8 cellular contexts compared by ENCODE assay signal in genomic region chr10:70296406-70296899, GRCh38. TPM values are rescaled to one million over a fixed set of nuclear protein-coding genes. Genes with fewer than 3 reads are reported as not detected.
DNase-seq lines count a peak whose midpoint lies in the region; ATAC-seq, FAIRE-seq and TF ChIP-seq lines count a peak whose summit lies in the region.

No MANE protein-coding gene starts in this region.

- H3K4me1 ChIP-seq in psoas muscle (peaks cover 20% of the 10 kb centered on the region), Caco-2 (no peaks in the 10 kb centered on the region)

- no peaks in the 10 kb centered on the region for H3K9me3 Mint-ChIP-seq in Caco-2 (ENCODE audit: unreplicated experiment)

- no peak overlapping the region for H3K4me3 ChIP-seq in fibroblast of pulmonary artery (replicated peaks; ENCODE audit: low read depth, low read length)
- H3K4me3 ChIP-seq in psoas muscle: no peak overlapping the region
- H3K4me3 ChIP-seq in Caco-2 (ENCODE audit: low read depth, low read length): no peak overlapping the region

- 21 to 34% (median 24%) methylated on average over 12 of the region's 12 CpGs for WGBS in psoas muscle, 3 donors

- POLR2A ChIA-PET in Caco-2 (lab: Charles Lee): no interaction called here

- H3K27me3 ChIP-seq in psoas muscle (ENCODE audit: insufficient read depth in 3 of 3, low read length in 2 of 3): no peaks in the 10 kb centered on the region
- H3K27me3 ChIP-seq in Caco-2 (replicated peaks; ENCODE audit: control insufficient read depth, insufficient read depth, low read length): no peaks in the 10 kb centered on the region

- no peak overlapping the region for H3K4me3 Mint-ChIP-seq in Caco-2 (ENCODE audit: unreplicated experiment)

- no peaks in the 10 kb centered on the region for H3K27me3 Mint-ChIP-seq in Caco-2 (ENCODE audit: insufficient read depth, unreplicated experiment)

- no peaks in the 10 kb centered on the region for H3K4me1 Mint-ChIP-seq in Caco-2 (ENCODE audit: low read depth, unreplicated experiment)

- FAIRE-seq in RCC 7860 (lab: Jason Lieb, UNC): peak; percentile 42

- TF ChIP-seq CTCF in fibroblast of pulmonary artery (IDR thresholded peaks at IDR 0.05; ENCODE audit: low read length, missing control alignments) (no peak), psoas muscle (IDR thresholded peaks at IDR 0.05) (no peak), Caco-2 (IDR thresholded peaks at IDR 0.05; ENCODE audit: insufficient read depth in 1 of 2, low read depth in 1 of 2, low read length in 1 of 2, severe bottlenecking in 1 of 2, unreplicated experiment in 1 of 2) (no peak)

- H3K36me3 ChIP-seq in psoas muscle (ENCODE audit: insufficient read depth in 1 of 2, low read depth in 1 of 2) (peaks cover 0 to 10% of the 10 kb centered on the region in 2 donors), Caco-2 (ENCODE audit: control insufficient read depth, insufficient read depth, low read length) (0 out of 2 replicates have a peak, but pooled peaks cover 1% of the 10 kb centered on the region)

- intact Hi-C loops in psoas muscle (cut with DNase I) (no loop called here), Caco-2 (cut with micrococcal nuclease; ENCODE audit: unreplicated experiment) (no loop called here)

- DNase-seq in EL (peak; percentile 91), RCC 7860 (ENCODE audit: low spot score) (peak; percentile 48), fibroblast of pulmonary artery (ENCODE audit: low read depth) (peak; percentile 88), psoas muscle (peak; percentile 91 to 94), Caco-2 (no peak)
- DNase-seq in activated effector memory CD4-positive, alpha-beta T cell treated with anti-CD3 and anti-CD28 coated beads, Interleukin-2, amount 50 U/mL, for 16 hours: no peak

- no peaks in the 10 kb centered on the region for H3K36me3 Mint-ChIP-seq in Caco-2 (ENCODE audit: insufficient read depth, unreplicated experiment)

- CTCF ChIA-PET in Caco-2 (lab: Charles Lee): interaction anchor here (1.6 kb wide), 1 partner anchor 31 kb away, joined by 10 read pairs; no protein-coding TSS in a partner anchor

- ATAC-seq in psoas muscle (peak; percentile 96 to 100 (median 99)), HG02610 (IDR thresholded peaks at IDR 0.05; ENCODE audit: unreplicated experiment) (no peak), GM18502 (IDR thresholded peaks at IDR 0.05; ENCODE audit: poor library complexity, unreplicated experiment) (no peak)

- no peaks in the 10 kb centered on the region for H3K9me3 ChIP-seq in psoas muscle
- H3K9me3 ChIP-seq in Caco-2: no peaks in the 10 kb centered on the region

- BruUV-seq in Caco-2 (replicated peaks; lab: Mats Ljungman, UMichigan): no TSS peak

- no peak overlapping the region for H3K27ac Mint-ChIP-seq in Caco-2 (ENCODE audit: unreplicated experiment)

- H3K27ac ChIP-seq in psoas muscle: peak overlapping the region; percentile 87

RNA-seq across cellular contexts. Expression of gene NPFFR1, which starts 12.6 kb away (rescaled TPM):
- not detected for total RNA-seq in psoas muscle
- under 1 TPM in 2 of 3 donors, not detected in 1; under 0.01 to 0.01 TPM for polyA plus RNA-seq in psoas muscle
- total RNA-seq in Caco-2 (2022): not detected in 2 replicates

Comparison
In these comparisons a context has a peak if more than half of its experiments do, and no peak if none do; other contexts are left out.
1. DNase-seq: peak in EL (single experiment), RCC 7860 (single experiment), fibroblast of pulmonary artery (single experiment) and psoas muscle (2 of 2); none in activated effector memory CD4-positive, alpha-beta T cell treated with anti-CD3 and anti-CD28 coated beads, Interleukin-2, amount 50 U/mL, for 16 hours (single experiment) and Caco-2 (0 of 2).
2. ATAC-seq: peak in psoas muscle (4 of 4); none in HG02610 (single experiment) and GM18502 (single experiment).